Comparison of ENCODE assay signal across 6 cellular contexts in genomic region chr7:100919779-100920437, GRCh38. TPM values are rescaled to one million over a fixed set of nuclear protein-coding genes. Genes with fewer than 3 reads are reported as not detected.
"Had no signal": no experiment of that assay in that cellular context is flagged by ENCODE, and none has a peak within 500 bp of the region (broad histone marks: within the 10 kb centered on the region; RNA-seq: fewer than 3 reads in every experiment).

No MANE protein-coding gene starts in this region.

RNA-seq across cellular contexts. Expression of gene ACHE, which starts 24.2 kb away (rescaled TPM):
- total RNA-seq: GM23248, HT1080 had no signal
- polyA plus RNA-seq: GM23248, IgD-negative memory B cell had no signal

RNA-seq across cellular contexts. Expression of gene MUC3A, which starts 29.4 kb away (rescaled TPM):
- total RNA-seq: GM23248, H4, HepG2, HFFc6, HT1080 had no signal
- polyA plus RNA-seq: GM23248, IgD-negative memory B cell had no signal

RNA-seq across cellular contexts. Expression of gene MUC12, which starts 49.5 kb away (rescaled TPM):
- total RNA-seq: HepG2, HT1080 had no signal
- polyA plus RNA-seq: HepG2, IgD-negative memory B cell had no signal
